In the genomic region with DNA sequence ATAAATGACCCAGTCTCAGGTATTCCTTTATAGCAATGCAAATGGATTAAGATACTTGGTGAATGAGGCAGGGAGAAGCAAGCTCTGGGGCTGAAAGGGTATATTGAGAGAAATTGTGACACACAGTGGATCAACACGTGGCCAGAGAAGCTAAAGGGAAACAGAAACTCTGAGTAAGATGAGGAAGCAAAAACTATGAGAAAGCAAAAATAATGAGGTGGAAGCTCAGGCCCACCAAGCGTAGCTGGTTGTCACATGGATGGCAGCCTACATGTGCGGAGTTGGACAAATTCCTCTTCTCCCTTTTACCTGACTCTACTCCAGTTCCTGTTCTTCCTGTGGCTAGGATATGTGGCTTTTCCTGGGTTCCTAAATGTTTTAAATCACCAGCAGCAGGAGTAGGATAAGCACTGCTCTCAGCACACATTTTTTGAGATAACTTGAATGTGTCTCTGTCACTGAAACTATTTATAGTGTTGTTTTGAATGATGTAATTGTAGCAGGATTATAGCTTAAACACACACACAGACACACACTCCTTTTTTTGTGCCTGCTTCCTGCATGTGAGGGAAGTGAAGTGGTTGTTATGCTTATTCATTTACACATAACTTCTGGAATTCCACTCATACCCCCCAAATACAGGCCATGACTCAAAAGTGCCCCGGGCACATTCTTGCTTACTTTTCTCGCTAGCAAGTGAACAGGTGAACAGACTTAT, we compare ENCODE assay signal across 1 cellular context.
TF ChIP-seq lines count a peak whose summit lies in the region.

No MANE protein-coding gene starts in this region.

TF ChIP-seq in K562, 482 proteins besides CTCF, POLR2A, EP300 and RAD21 (continued from another document):
- TF ChIP-seq MEIS2 (IDR thresholded peaks at IDR 0.05; ENCODE audit: partially characterized antibody): peak; percentile 23
- TF ChIP-seq ZNF121 (CRISPR knock-in tag; conservative IDR thresholded peaks at IDR 0.05): no peak
- no peak for TF ChIP-seq NR2C2 (CRISPR knock-in tag; IDR thresholded peaks at IDR 0.05)
- peak; percentile 63 for TF ChIP-seq NR2C2 (tag; IDR thresholded peaks at IDR 0.05)
- no peak for TF ChIP-seq ADNP (tag; IDR thresholded peaks at IDR 0.05)
- peak; percentile 31 for TF ChIP-seq RAD51 (IDR thresholded peaks at IDR 0.05; ENCODE audit: borderline replicate concordance, low read depth)
- TF ChIP-seq ZNF197 (CRISPR knock-in tag; IDR thresholded peaks at IDR 0.05; ENCODE audit: low read depth): no peak
- 0 out of 2 replicates have a peak, but pooled peaks have one; percentile 18 for TF ChIP-seq SOX6 (IDR thresholded peaks at IDR 0.05)
- TF ChIP-seq, protein P1, sequence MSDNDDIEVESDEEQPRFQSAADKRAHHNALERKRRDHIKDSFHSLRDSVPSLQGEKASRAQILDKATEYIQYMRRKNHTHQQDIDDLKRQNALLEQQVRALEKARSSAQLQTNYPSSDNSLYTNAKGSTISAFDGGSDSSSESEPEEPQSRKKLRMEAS (CRISPR knock-in tag; IDR thresholded peaks at IDR 0.05): peak; percentile 90
- peak; percentile 53 for TF ChIP-seq ARID1B (IDR thresholded peaks at IDR 0.05)
- TF ChIP-seq NFRKB (IDR thresholded peaks at IDR 0.05; ENCODE audit: low read depth): 0 out of 2 replicates have a peak, but pooled peaks have one; percentile 48
- TF ChIP-seq, protein P2, sequence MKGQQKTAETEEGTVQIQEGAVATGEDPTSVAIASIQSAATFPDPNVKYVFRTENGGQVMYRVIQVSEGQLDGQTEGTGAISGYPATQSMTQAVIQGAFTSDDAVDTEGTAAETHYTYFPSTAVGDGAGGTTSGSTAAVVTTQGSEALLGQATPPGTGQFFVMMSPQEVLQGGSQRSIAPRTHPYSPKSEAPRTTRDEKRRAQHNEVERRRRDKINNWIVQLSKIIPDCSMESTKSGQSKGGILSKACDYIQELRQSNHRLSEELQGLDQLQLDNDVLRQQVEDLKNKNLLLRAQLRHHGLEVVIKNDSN (CRISPR knock-in tag; IDR thresholded peaks at IDR 0.05): peak; percentile 75
